Comparison of ENCODE assay signal across 8 cellular contexts in genomic region chr1:89022167-89022959, GRCh38. TPM values are rescaled to one million over a fixed set of nuclear protein-coding genes. Genes with fewer than 3 reads are reported as not detected.
DNase-seq lines count a peak whose midpoint lies in the region; ATAC-seq and TF ChIP-seq lines count a peak whose summit lies in the region.

GBP3 (minus strand) TSS chr1:89022866; CDS start chr1:89020721, 2,145 bp downstream.

- H3K9me3 ChIP-seq in Caco-2, result no peaks in the 10 kb centered on the region
- no peaks in the 10 kb centered on the region for H3K9me3 ChIP-seq in effector memory CD4-positive, alpha-beta T cell (ENCODE audit: control insufficient read depth, low read length)
- no peaks in the 10 kb centered on the region for H3K9me3 ChIP-seq in WERI-Rb-1 (ENCODE audit: severe bottlenecking)
- H3K9me3 ChIP-seq in HAP-1, result no peaks in the 10 kb centered on the region

- no peak for DNase-seq in Caco-2
- DNase-seq in SIG-M5 treated with dmso at 0.1 percent for 504 hours (lab: John Stamatoyannopoulos, UW; ENCODE audit: unreplicated experiment), result peak; percentile 81
- DNase-seq in effector memory CD4-positive, alpha-beta T cell, result no peak
- DNase-seq in mucosa of gallbladder (ENCODE audit: low spot score), result no peak
- DNase-seq in WERI-Rb-1, result no peak
- DNase-seq in HAP-1 (ENCODE audit: low spot score in 2 of 2), result no peak

- CTCF ChIA-PET in Caco-2 (lab: Charles Lee), result no interaction called here

- H3K4me1 ChIP-seq in Caco-2 (peaks cover 12% of the 10 kb centered on the region; the same call in 1 of the 2 replicates), HAP-1 (no peaks in the 10 kb centered on the region)
- H3K4me1 ChIP-seq in effector memory CD4-positive, alpha-beta T cell (ENCODE audit: control insufficient read depth, insufficient read depth, low read length, poor library complexity, severe bottlenecking), result peaks cover 18% of the 10 kb centered on the region

- H3K4me3 ChIP-seq in Caco-2 (ENCODE audit: low read depth, low read length) (peak within 1 kb of the TSS; percentile 12; the same call in 1 of the 2 replicates), WERI-Rb-1 (ENCODE audit: low read depth, low read length) (no peak within 1 kb of the TSS), HAP-1 (no peak within 1 kb of the TSS)
- peak within 1 kb of the TSS; percentile 69 for H3K4me3 ChIP-seq in effector memory CD4-positive, alpha-beta T cell (ENCODE audit: insufficient read depth, low read depth, low read length, poor library complexity, severe bottlenecking)

- ATAC-seq in GM19455 (IDR thresholded peaks at IDR 0.05; ENCODE audit: unreplicated experiment) (peak; percentile 84), HG03571 (IDR thresholded peaks at IDR 0.05; ENCODE audit: unreplicated experiment) (peak; percentile 65)

- POLR2A ChIA-PET in Caco-2 (lab: Charles Lee), result interaction anchor here (0.7 kb wide), 1 partner anchor 461 kb away, joined by 5 read pairs; no protein-coding TSS in a partner anchor

- H3K36me3 Mint-ChIP-seq in Caco-2 (ENCODE audit: insufficient read depth, unreplicated experiment), result no peaks in the 10 kb centered on the region

- H3K4me1 Mint-ChIP-seq in Caco-2 (ENCODE audit: low read depth, unreplicated experiment), result peaks cover 21% of the 10 kb centered on the region

- peak within 1 kb of the TSS; percentile 21 for H3K27ac Mint-ChIP-seq in Caco-2 (ENCODE audit: unreplicated experiment)

- H3K9me3 Mint-ChIP-seq in Caco-2 (ENCODE audit: unreplicated experiment), result no peaks in the 10 kb centered on the region

- in situ Hi-C loops in HAP-1 (cut with MboI; ENCODE audit: low sequenced_read_pairs), result no loop called here

- H3K27me3 ChIP-seq in Caco-2 (replicated peaks; ENCODE audit: control insufficient read depth, insufficient read depth, low read length), result no peaks in the 10 kb centered on the region
- H3K27me3 ChIP-seq in effector memory CD4-positive, alpha-beta T cell (replicated peaks; ENCODE audit: control insufficient read depth, insufficient read depth, low read length, poor library complexity, severe bottlenecking), result no peaks in the 10 kb centered on the region
- peaks cover 2% of the 10 kb centered on the region for H3K27me3 ChIP-seq in WERI-Rb-1 (ENCODE audit: insufficient read depth, low read depth, severe bottlenecking)
- no peaks in the 10 kb centered on the region for H3K27me3 ChIP-seq in HAP-1 (ENCODE audit: low read depth)

- H3K27me3 Mint-ChIP-seq in Caco-2 (ENCODE audit: insufficient read depth, unreplicated experiment), result no peaks in the 10 kb centered on the region

- peak within 1 kb of the TSS; percentile 85 for H3K27ac ChIP-seq in effector memory CD4-positive, alpha-beta T cell (ENCODE audit: insufficient read depth, low read length, poor library complexity, severe bottlenecking)
- H3K27ac ChIP-seq in WERI-Rb-1, result no peak within 1 kb of the TSS

- intact Hi-C loops in Caco-2 (cut with micrococcal nuclease; ENCODE audit: unreplicated experiment), result loop anchor here (2.0 kb wide), 1 partner anchor 22 kb away; no protein-coding TSS in a partner anchor

- BruUV-seq in Caco-2 (replicated peaks; lab: Mats Ljungman, UMichigan), result no TSS peak

- no peak for TF ChIP-seq CTCF in Caco-2 (IDR thresholded peaks at IDR 0.05; ENCODE audit: insufficient read depth in 1 of 2, low read depth in 1 of 2, low read length in 1 of 2, severe bottlenecking in 1 of 2, unreplicated experiment in 1 of 2)
- TF ChIP-seq CTCF in WERI-Rb-1 (IDR thresholded peaks at IDR 0.05; ENCODE audit: low read depth, low read length), result no peak

- H3K36me3 ChIP-seq in Caco-2 (ENCODE audit: control insufficient read depth, insufficient read depth, low read length), result no peaks in the 10 kb centered on the region
- H3K36me3 ChIP-seq in effector memory CD4-positive, alpha-beta T cell (ENCODE audit: control insufficient read depth, insufficient read depth, low read length), result peaks cover 11% of the 10 kb centered on the region
- no peaks in the 10 kb centered on the region for H3K36me3 ChIP-seq in WERI-Rb-1
- H3K36me3 ChIP-seq in HAP-1 (replicated peaks), result no peaks in the 10 kb centered on the region

- H3K4me3 Mint-ChIP-seq in Caco-2 (ENCODE audit: unreplicated experiment), result peak within 1 kb of the TSS; percentile 55

RNA-seq across cellular contexts. Expression of gene GBP3, which starts in this region (rescaled TPM):
- total RNA-seq in Caco-2 (2022) (0.48 and 0.91 TPM in 2 replicates), mucosa of gallbladder (58.1 TPM)

Comparison
In these comparisons a context has a peak if more than half of its experiments do, and no peak if none do; other contexts are left out.
1. RNA of gene GBP3 (total RNA-seq): 58.1 TPM in mucosa of gallbladder (single experiment); 0.48 to 0.91 TPM in Caco-2; every median in the first group is over 10 times any median in the second.
2. H3K4me3 ChIP-seq: peak in Caco-2 (single experiment) and effector memory CD4-positive, alpha-beta T cell (single experiment); none in WERI-Rb-1 (single experiment) and HAP-1 (single experiment).